Comparison of ENCODE assay signal across 8 cellular contexts in genomic region chr17:8289103-8289397, GRCh38. TPM values are rescaled to one million over a fixed set of nuclear protein-coding genes. Genes with fewer than 3 reads are reported as not detected.
A peak's percentile ranks its signal among the peaks of the same experiment; 100 is the strongest.
DNase-seq lines count a peak whose midpoint lies in the region; ATAC-seq, FAIRE-seq and TF ChIP-seq lines count a peak whose summit lies in the region.

No MANE protein-coding gene starts in this region.

- WGBS in esophagus squamous epithelium, 2 donors, result 20% methylated on average over 1 of the region's 17 CpGs; no CpG with 5 or more reads in 1 of the 2 donors

- H3K36me3 ChIP-seq in esophagus squamous epithelium (no peaks in the 10 kb centered on the region), parathyroid adenoma (ENCODE audit: control insufficient read depth, insufficient read depth, low read length) (no peaks in the 10 kb centered on the region)

- no peak for TF ChIP-seq CTCF in esophagus squamous epithelium (IDR thresholded peaks at IDR 0.05)
- no peak for TF ChIP-seq CTCF in parathyroid adenoma (IDR thresholded peaks at IDR 0.05)

- peak overlapping the region; percentile 100 for H3K4me2 ChIP-seq in parathyroid adenoma (ENCODE audit: low read length)

- peak overlapping the region; percentile 93 for H3K27ac Mint-ChIP-seq in activated naive CD4-positive, alpha-beta T cell treated with anti-CD3 and anti-CD28 coated beads for 36 hours
- H3K27ac Mint-ChIP-seq in T-cell, result peak overlapping the region; percentile 58 to 96

- peak overlapping the region; percentile 58 to 82 (median 70) for H3K4me3 ChIP-seq in esophagus squamous epithelium
- H3K4me3 ChIP-seq in parathyroid adenoma (ENCODE audit: low read depth, low read length), result peak overlapping the region; percentile 99

- no peaks in the 10 kb centered on the region for H3K79me2 ChIP-seq in parathyroid adenoma

- H3K27ac ChIP-seq in esophagus squamous epithelium (peak overlapping the region; percentile 86 to 93 (median 92)), parathyroid adenoma (peak overlapping the region; percentile 72)

- H3K9ac ChIP-seq in parathyroid adenoma, result no peak overlapping the region

- no peaks in the 10 kb centered on the region for H3K9me3 Mint-ChIP-seq in activated naive CD4-positive, alpha-beta T cell treated with anti-CD3 and anti-CD28 coated beads for 36 hours
- no peaks in the 10 kb centered on the region for H3K9me3 Mint-ChIP-seq in T-cell

- peaks cover 25% of the 10 kb centered on the region for H3K4me1 Mint-ChIP-seq in activated naive CD4-positive, alpha-beta T cell treated with anti-CD3 and anti-CD28 coated beads for 36 hours (ENCODE audit: low read depth)
- H3K4me1 Mint-ChIP-seq in T-cell, result peaks cover 41 to 53% (median 42%) of the 10 kb centered on the region in 3 donors

- no peaks in the 10 kb centered on the region for H3K27me3 Mint-ChIP-seq in activated naive CD4-positive, alpha-beta T cell treated with anti-CD3 and anti-CD28 coated beads for 36 hours (ENCODE audit: low read depth)
- H3K27me3 Mint-ChIP-seq in T-cell, result no peaks in the 10 kb centered on the region

- H3K27me3 ChIP-seq in esophagus squamous epithelium (no peaks in the 10 kb centered on the region), parathyroid adenoma (ENCODE audit: control insufficient read depth, insufficient read depth, low read length) (no peaks in the 10 kb centered on the region)

- POLR2A ChIA-PET in T-cell (lab: Charles Lee), result interaction anchor here in 1 of 2 donors (0.6 to 1.4 kb wide), 3 partner anchors 41 to 984 kb away, joined by 4 to 8 read pairs (median 5); partner anchors contain the start of genes CTC1 and PFAS

- CTCF ChIA-PET in activated naive CD4-positive, alpha-beta T cell treated with anti-CD3 and anti-CD28 coated beads for 36 hours (lab: Charles Lee), result interaction anchor here (0.7 to 2.2 kb wide), 4 partner anchors 11 to 99 kb away, joined by 3 to 11 read pairs (median 4); partner anchors contain the start of gene BORCS6
- CTCF ChIA-PET in T-cell (lab: Charles Lee), result interaction anchor here (0.5 to 1.2 kb wide), 5 partner anchors 41 to 466 kb away, joined by 3 to 5 read pairs (median 4); partner anchors contain the start of gene CTC1 (in 1 of the 2)

- H3K9me3 ChIP-seq in esophagus squamous epithelium (no peaks in the 10 kb centered on the region), parathyroid adenoma (ENCODE audit: control insufficient read depth, low read length) (no peaks in the 10 kb centered on the region)

- peak overlapping the region; percentile 88 for H3K4me3 Mint-ChIP-seq in activated naive CD4-positive, alpha-beta T cell treated with anti-CD3 and anti-CD28 coated beads for 36 hours
- H3K4me3 Mint-ChIP-seq in T-cell, result peak overlapping the region; percentile 93 to 97 (median 94)

- intact Hi-C loops in activated naive CD4-positive, alpha-beta T cell treated with anti-CD3 and anti-CD28 coated beads for 36 hours (cut with micrococcal nuclease), result loop anchor here (10.0 kb wide), 1 partner anchor 454 kb away; the partner anchor contains the start of gene KDM6B
- intact Hi-C loops in esophagus squamous epithelium (cut with DNase I), result loop anchor here (5.0 to 10.0 kb wide), 2 partner anchors 37 to 54 kb away; no protein-coding TSS in a partner anchor

- peak overlapping the region; percentile 88 for H2AFZ ChIP-seq in parathyroid adenoma

- no peak for TF ChIP-seq POLR2A in esophagus squamous epithelium (IDR thresholded peaks at IDR 0.05)
- no peak for TF ChIP-seq POLR2A in H54 (IDR thresholded peaks at IDR 0.05; ENCODE audit: low read depth, low read length)

- no peak for FAIRE-seq in H54 (lab: Jason Lieb, UNC)

- no peak for ATAC-seq in T-cell (replicated peaks in 1 of 4)
- no peak for ATAC-seq in HG02884 (IDR thresholded peaks at IDR 0.05; ENCODE audit: unreplicated experiment)

- DNase-seq in activated naive CD4-positive, alpha-beta T cell treated with anti-CD3 and anti-CD28 coated beads for 36 hours, result no peak
- DNase-seq in activated naive CD4-positive, alpha-beta T cell (lab: John Stamatoyannopoulos, UW), result no peak
- peak in 3 of 34 experiments; percentile 16 to 37 (median 22) for DNase-seq in T-cell
- DNase-seq in esophagus squamous epithelium (lab: John Stamatoyannopoulos, UW), result no peak
- DNase-seq in AG08395 (ENCODE audit: low spot score), result no peak
- DNase-seq in H54 (ENCODE audit: insufficient read length, low spot score), result no peak

- peaks cover 9% of the 10 kb centered on the region for H3K36me3 Mint-ChIP-seq in activated naive CD4-positive, alpha-beta T cell treated with anti-CD3 and anti-CD28 coated beads for 36 hours (ENCODE audit: low read depth)
- no peaks in the 10 kb centered on the region for H3K36me3 Mint-ChIP-seq in T-cell

- H3K4me1 ChIP-seq in esophagus squamous epithelium (peaks cover 11 to 36% (median 12%) of the 10 kb centered on the region in 3 donors), parathyroid adenoma (peaks cover 4% of the 10 kb centered on the region)

RNA-seq across cellular contexts. Expression of gene RANGRF, which starts 0.6 kb away (rescaled TPM):
- total RNA-seq in activated naive CD4-positive, alpha-beta T cell treated with anti-CD3 and anti-CD28 coated beads for 36 hours, result 10 to 100 TPM; 36.9 to 39.1 TPM
- 10 to 100 TPM; 29.0 to 41.8 (median 40.9) TPM for total RNA-seq in T-cell
- 10 to 100 TPM in 3 of 4 donors, 1 to 10 TPM in 1; 7.8 to 15.4 (median 12.6) TPM for total RNA-seq in esophagus squamous epithelium

RNA-seq across cellular contexts. Expression of gene SLC25A35, which starts 6.2 kb away (rescaled TPM):
- total RNA-seq in activated naive CD4-positive, alpha-beta T cell treated with anti-CD3 and anti-CD28 coated beads for 36 hours, result 1 to 10 TPM; 2.3 to 3.2 TPM
- 10 to 100 TPM in 1 of 5 donors, 1 to 10 TPM in 4; 6.6 to 10.0 (median 8.0) TPM for total RNA-seq in T-cell
- total RNA-seq in esophagus squamous epithelium, result 1 to 10 TPM in 2 of 4 donors, under 1 TPM in 2; 0.29 to 1.3 (median 1.1) TPM

RNA-seq across cellular contexts. Expression of gene ARHGEF15, which starts 21.0 kb away (rescaled TPM):
- total RNA-seq in activated naive CD4-positive, alpha-beta T cell treated with anti-CD3 and anti-CD28 coated beads for 36 hours, result not detected
- total RNA-seq in T-cell (under 1 TPM in 1 of 5 donors, not detected in 4; 0.26 TPM), esophagus squamous epithelium (1 to 10 TPM in 3 of 4 donors, under 1 TPM in 1; 0.27 to 7.6 (median 2.9) TPM)

RNA-seq across cellular contexts. Expression of gene PFAS, which starts 40.0 kb away (rescaled TPM):
- 100 to 1,000 TPM; 106 to 110 TPM for total RNA-seq in activated naive CD4-positive, alpha-beta T cell treated with anti-CD3 and anti-CD28 coated beads for 36 hours
- total RNA-seq in T-cell (10 to 100 TPM; 31.5 to 52.4 (median 37.8) TPM), esophagus squamous epithelium (10 to 100 TPM in 3 of 4 donors, 1 to 10 TPM in 1; 8.7 to 23.0 (median 17.9) TPM)

RNA-seq across cellular contexts. Expression of gene CTC1, which starts 41.2 kb away (rescaled TPM):
- 10 to 100 TPM; 67.0 to 74.7 TPM for total RNA-seq in activated naive CD4-positive, alpha-beta T cell treated with anti-CD3 and anti-CD28 coated beads for 36 hours
- total RNA-seq in T-cell, result 100 to 1,000 TPM; 230 to 309 (median 269) TPM
- 10 to 100 TPM in 2 of 4 donors, 1 to 10 TPM in 2; 3.2 to 16.4 (median 11.0) TPM for total RNA-seq in esophagus squamous epithelium
